Comparison of ENCODE assay signal across 7 cellular contexts in the genomic region with DNA sequence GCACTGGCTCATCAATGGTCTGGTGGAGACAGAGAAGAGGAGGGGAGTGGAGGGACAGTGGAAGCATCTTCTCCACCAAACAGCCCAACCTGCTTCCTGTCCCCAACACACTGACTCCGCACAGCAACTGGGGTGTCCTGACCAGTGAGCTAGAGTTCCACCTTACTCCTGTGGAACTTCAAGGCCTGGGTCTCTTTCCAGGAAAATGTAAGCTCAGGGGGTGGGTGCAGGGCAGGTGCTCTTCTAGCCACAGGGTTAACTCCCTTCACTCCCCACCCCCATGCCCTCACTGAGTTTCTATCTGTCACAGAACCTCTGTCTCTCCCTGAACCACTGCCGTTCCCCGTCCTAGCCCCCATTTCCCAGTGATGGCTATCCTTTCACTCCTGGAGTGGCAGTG. TPM values are rescaled to one million over a fixed set of nuclear protein-coding genes. Genes with fewer than 3 reads are reported as not detected.
A peak's percentile ranks its signal among the peaks of the same experiment; 100 is the strongest.
DNase-seq lines count a peak whose midpoint lies in the region; ATAC-seq lines count a peak whose summit lies in the region.

No MANE protein-coding gene starts in this region.

- peak overlapping the region; percentile 72 for H3K27ac Mint-ChIP-seq in activated CD4-positive, alpha-beta memory T cell treated with anti-CD3 and anti-CD28 coated beads, Interleukin-2, amount 10 ng/mL, durations not matched to agents 7 days and 5 days

- peaks cover 22% of the 10 kb centered on the region for H3K4me1 ChIP-seq in iPS-20b (ENCODE audit: insufficient read depth, low read length)

- H3K27me3 Mint-ChIP-seq in activated CD4-positive, alpha-beta memory T cell treated with anti-CD3 and anti-CD28 coated beads, Interleukin-2, amount 10 ng/mL, durations not matched to agents 7 days and 5 days = no peaks in the 10 kb centered on the region

- H3K9me3 Mint-ChIP-seq in activated CD4-positive, alpha-beta memory T cell treated with anti-CD3 and anti-CD28 coated beads, Interleukin-2, amount 10 ng/mL, durations not matched to agents 7 days and 5 days = no peaks in the 10 kb centered on the region

- POLR2A ChIA-PET in activated CD4-positive, alpha-beta memory T cell treated with anti-CD3 and anti-CD28 coated beads, Interleukin-2, amount 10 ng/mL, durations not matched to agents 7 days and 5 days (lab: Charles Lee) = interaction anchor here (1.0 to 3.0 kb wide), 8 partner anchors 8 to 201 kb away, joined by 3 to 66 read pairs (median 4); a partner anchor contains a TSS

- peak overlapping the region; percentile 76; the same call in 1 of the 2 replicates for H3K4me3 ChIP-seq in iPS-20b (ENCODE audit: low read length)

- H3K9ac ChIP-seq in iPS-20b (ENCODE audit: low read depth, low read length) = no peak overlapping the region

- peaks cover 25% of the 10 kb centered on the region for H3K27me3 ChIP-seq in iPS-20b (ENCODE audit: insufficient read depth, low read length)

- DNase-seq in activated CD4-positive, alpha-beta memory T cell treated with anti-CD3 and anti-CD28 coated beads, Interleukin-2, amount 10 ng/mL, durations not matched to agents 7 days and 5 days = peak; percentile 28
- DNase-seq in substantia nigra (lab: John Stamatoyannopoulos, UW) (peak in 1 of 49 donors; percentile 38), superior temporal gyrus (ENCODE audit: extremely low spot score) (no peak)
- DNase-seq in activated CD8-positive, alpha-beta memory T cell treated with anti-CD3 and anti-CD28 coated beads, Interleukin-2, amount 50 U/mL, for 48 hours = no peak

- H3K27ac ChIP-seq in iPS-20b (ENCODE audit: low read length) = no peak overlapping the region
- H3K27ac ChIP-seq in substantia nigra (ENCODE audit: low read depth, low read length, poor library complexity, severe bottlenecking) = peak overlapping the region; percentile 90

- H3K9me3 ChIP-seq in iPS-20b (ENCODE audit: insufficient read depth, low read depth, low read length) = no peaks in the 10 kb centered on the region

- peaks cover 22% of the 10 kb centered on the region for H3K36me3 Mint-ChIP-seq in activated CD4-positive, alpha-beta memory T cell treated with anti-CD3 and anti-CD28 coated beads, Interleukin-2, amount 10 ng/mL, durations not matched to agents 7 days and 5 days (ENCODE audit: low read depth)

- CTCF ChIA-PET in activated CD4-positive, alpha-beta memory T cell treated with anti-CD3 and anti-CD28 coated beads, Interleukin-2, amount 10 ng/mL, durations not matched to agents 7 days and 5 days (lab: Charles Lee) = interaction anchor here (1.0 to 4.9 kb wide), 3 partner anchors 12 to 68 kb away, joined by 4 to 32 read pairs (median 6); a partner anchor contains a TSS

- H3K4me3 Mint-ChIP-seq in activated CD4-positive, alpha-beta memory T cell treated with anti-CD3 and anti-CD28 coated beads, Interleukin-2, amount 10 ng/mL, durations not matched to agents 7 days and 5 days = peak overlapping the region; percentile 88

- ATAC-seq in HG02798 (IDR thresholded peaks at IDR 0.05; ENCODE audit: poor library complexity, unreplicated experiment) (peak; percentile 4), GM19023 (IDR thresholded peaks at IDR 0.05; ENCODE audit: unreplicated experiment) (no peak)

- H3K4me1 Mint-ChIP-seq in activated CD4-positive, alpha-beta memory T cell treated with anti-CD3 and anti-CD28 coated beads, Interleukin-2, amount 10 ng/mL, durations not matched to agents 7 days and 5 days = peaks cover 76% of the 10 kb centered on the region

- H3K36me3 ChIP-seq in iPS-20b (ENCODE audit: insufficient read depth, low read depth, low read length) = no peaks in the 10 kb centered on the region

RNA-seq across cellular contexts. Expression of a gene that starts 0.9 kb away (rescaled TPM):
- 10 to 100 TPM; 23.2 to 23.8 TPM for total RNA-seq in activated CD4-positive, alpha-beta memory T cell treated with anti-CD3 and anti-CD28 coated beads, Interleukin-2, amount 10 ng/mL, durations not matched to agents 7 days and 5 days

RNA-seq across cellular contexts. Expression of a gene that starts 11.7 kb away (rescaled TPM):
- 10 to 100 TPM; 81.5 to 83.7 TPM for total RNA-seq in activated CD4-positive, alpha-beta memory T cell treated with anti-CD3 and anti-CD28 coated beads, Interleukin-2, amount 10 ng/mL, durations not matched to agents 7 days and 5 days

RNA-seq across cellular contexts. Expression of a gene that starts 52.4 kb away (rescaled TPM):
- 10 to 100 TPM; 51.1 to 51.2 TPM for total RNA-seq in activated CD4-positive, alpha-beta memory T cell treated with anti-CD3 and anti-CD28 coated beads, Interleukin-2, amount 10 ng/mL, durations not matched to agents 7 days and 5 days

RNA-seq across cellular contexts. Expression of a gene that starts 55.9 kb away (rescaled TPM):
- total RNA-seq in activated CD4-positive, alpha-beta memory T cell treated with anti-CD3 and anti-CD28 coated beads, Interleukin-2, amount 10 ng/mL, durations not matched to agents 7 days and 5 days = not detected
